ENCODE assay signal across 9 cellular contexts in the genomic region with DNA sequence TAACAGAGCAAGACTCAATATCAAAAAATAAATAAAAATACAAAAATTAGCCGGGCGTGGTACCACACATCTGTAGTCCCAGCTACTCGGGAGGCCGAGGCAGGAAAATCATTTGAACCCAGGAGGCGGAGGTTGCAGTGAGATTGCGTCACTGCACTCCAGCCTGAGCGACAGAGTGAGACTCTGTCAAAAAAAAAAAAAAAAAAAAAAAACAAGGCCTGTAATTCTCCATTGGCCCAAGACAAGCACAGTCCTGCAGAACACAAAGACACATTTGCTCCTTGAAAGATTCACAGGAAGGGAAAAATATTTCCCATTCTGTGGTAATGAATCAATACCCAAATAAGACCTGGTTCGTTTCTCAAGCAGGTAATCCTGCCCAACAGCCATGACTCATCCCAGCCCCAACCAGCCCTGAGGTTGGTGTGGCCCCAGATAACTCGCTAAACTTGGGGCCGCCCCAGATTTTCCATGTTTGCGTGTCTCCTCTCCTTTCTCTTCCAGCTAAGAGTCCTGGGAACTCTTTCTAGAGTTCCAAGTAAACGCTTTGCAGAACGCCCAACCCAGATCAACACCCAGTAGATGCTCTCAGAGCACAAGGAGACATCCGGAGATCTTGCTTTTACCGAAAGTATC. TPM values are rescaled to one million over a fixed set of nuclear protein-coding genes. Genes with fewer than 3 reads are reported as not detected.
DNase-seq lines count a peak whose midpoint lies in the region; ATAC-seq and TF ChIP-seq lines count a peak whose summit lies in the region.
"Had no signal": no experiment of that assay in that cellular context is flagged by ENCODE, and none has a peak within 500 bp of the region (broad histone marks: within the 10 kb centered on the region; RNA-seq: fewer than 3 reads in every experiment).

No MANE protein-coding gene starts in this region.

- DNase-seq in activated naive CD8-positive, alpha-beta T cell treated with anti-CD3 and anti-CD28 coated beads, Interleukin-2, amount 10 ng/mL, durations not matched to agents 7 days and 5 days, result no peak
- DNase-seq in activated naive CD8-positive, alpha-beta T cell treated with anti-CD3 and anti-CD28 coated beads for 36 hours, result no peak
- no peak for DNase-seq in activated naive CD8-positive, alpha-beta T cell treated with anti-CD3 and anti-CD28 coated beads, Interleukin-2, amount 50 U/mL, for 24 hours
- DNase-seq in left ventricle myocardium superior, result no peak
- DNase-seq in ureter (ENCODE audit: low spot score), result peak; percentile 73
- DNase-seq in GM20000 (ENCODE audit: low spot score), result no peak
- no peak for DNase-seq in RKO (ENCODE audit: low spot score)
- DNase-seq: activated CD4-positive, alpha-beta T cell treated with anti-CD3 and anti-CD28 coated beads, Interleukin-2, amount 10 ng/mL, durations not matched to agents 24 days and 14 days had no signal

- no peaks in the 10 kb centered on the region for H3K9me3 Mint-ChIP-seq in activated naive CD8-positive, alpha-beta T cell treated with anti-CD3 and anti-CD28 coated beads, Interleukin-2, amount 10 ng/mL, durations not matched to agents 7 days and 5 days
- no peaks in the 10 kb centered on the region for H3K9me3 Mint-ChIP-seq in activated naive CD8-positive, alpha-beta T cell treated with anti-CD3 and anti-CD28 coated beads for 36 hours
- H3K9me3 Mint-ChIP-seq in activated naive CD8-positive, alpha-beta T cell treated with anti-CD3 and anti-CD28 coated beads, Interleukin-2, amount 50 U/mL, for 24 hours, result no peaks in the 10 kb centered on the region
- H3K9me3 Mint-ChIP-seq: activated CD4-positive, alpha-beta T cell treated with anti-CD3 and anti-CD28 coated beads, Interleukin-2, amount 10 ng/mL, durations not matched to agents 24 days and 14 days had no signal

- H3K27ac Mint-ChIP-seq in activated naive CD8-positive, alpha-beta T cell treated with anti-CD3 and anti-CD28 coated beads, Interleukin-2, amount 10 ng/mL, durations not matched to agents 7 days and 5 days, result peak overlapping the region; percentile 40
- H3K27ac Mint-ChIP-seq in activated naive CD8-positive, alpha-beta T cell treated with anti-CD3 and anti-CD28 coated beads for 36 hours, result no peak overlapping the region
- no peak overlapping the region for H3K27ac Mint-ChIP-seq in activated naive CD8-positive, alpha-beta T cell treated with anti-CD3 and anti-CD28 coated beads, Interleukin-2, amount 50 U/mL, for 24 hours
- H3K27ac Mint-ChIP-seq: activated CD4-positive, alpha-beta T cell treated with anti-CD3 and anti-CD28 coated beads, Interleukin-2, amount 10 ng/mL, durations not matched to agents 24 days and 14 days had no signal

- H3K27me3 Mint-ChIP-seq in activated naive CD8-positive, alpha-beta T cell treated with anti-CD3 and anti-CD28 coated beads, Interleukin-2, amount 10 ng/mL, durations not matched to agents 7 days and 5 days, result peaks cover 2% of the 10 kb centered on the region
- H3K27me3 Mint-ChIP-seq in activated naive CD8-positive, alpha-beta T cell treated with anti-CD3 and anti-CD28 coated beads for 36 hours, result no peaks in the 10 kb centered on the region
- no peaks in the 10 kb centered on the region for H3K27me3 Mint-ChIP-seq in activated naive CD8-positive, alpha-beta T cell treated with anti-CD3 and anti-CD28 coated beads, Interleukin-2, amount 50 U/mL, for 24 hours
- H3K27me3 Mint-ChIP-seq: activated CD4-positive, alpha-beta T cell treated with anti-CD3 and anti-CD28 coated beads, Interleukin-2, amount 10 ng/mL, durations not matched to agents 24 days and 14 days had no signal

- ATAC-seq in activated naive CD8-positive, alpha-beta T cell treated with anti-CD3 and anti-CD28 coated beads, Interleukin-2, amount 10 ng/mL, durations not matched to agents 7 days and 5 days (ENCODE audit: low read depth), result no peak
- peak; percentile 44 for ATAC-seq in activated naive CD8-positive, alpha-beta T cell treated with anti-CD3 and anti-CD28 coated beads, Interleukin-2, amount 50 U/mL, for 24 hours
- ATAC-seq in left ventricle myocardium superior (peak; percentile 58), GM21723 (IDR thresholded peaks at IDR 0.05; ENCODE audit: unreplicated experiment) (no peak)

- no peak for TF ChIP-seq CTCF in GM20000 (IDR thresholded peaks at IDR 0.05; ENCODE audit: extremely low read depth, missing control alignments)

- H3K4me3 Mint-ChIP-seq in activated naive CD8-positive, alpha-beta T cell treated with anti-CD3 and anti-CD28 coated beads, Interleukin-2, amount 10 ng/mL, durations not matched to agents 7 days and 5 days, result no peak overlapping the region
- H3K4me3 Mint-ChIP-seq in activated naive CD8-positive, alpha-beta T cell treated with anti-CD3 and anti-CD28 coated beads for 36 hours, result no peak overlapping the region
- no peak overlapping the region for H3K4me3 Mint-ChIP-seq in activated naive CD8-positive, alpha-beta T cell treated with anti-CD3 and anti-CD28 coated beads, Interleukin-2, amount 50 U/mL, for 24 hours
- H3K4me3 Mint-ChIP-seq: activated CD4-positive, alpha-beta T cell treated with anti-CD3 and anti-CD28 coated beads, Interleukin-2, amount 10 ng/mL, durations not matched to agents 24 days and 14 days had no signal

- intact Hi-C loops in left ventricle myocardium superior (cut with micrococcal nuclease), result no loop called here

- peaks cover 27% of the 10 kb centered on the region for H3K4me1 Mint-ChIP-seq in activated naive CD8-positive, alpha-beta T cell treated with anti-CD3 and anti-CD28 coated beads, Interleukin-2, amount 10 ng/mL, durations not matched to agents 7 days and 5 days
- H3K4me1 Mint-ChIP-seq in activated naive CD8-positive, alpha-beta T cell treated with anti-CD3 and anti-CD28 coated beads for 36 hours, result peaks cover 37% of the 10 kb centered on the region
- H3K4me1 Mint-ChIP-seq in activated naive CD8-positive, alpha-beta T cell treated with anti-CD3 and anti-CD28 coated beads, Interleukin-2, amount 50 U/mL, for 24 hours, result peaks cover 50% of the 10 kb centered on the region

- POLR2A ChIA-PET in activated naive CD8-positive, alpha-beta T cell treated with anti-CD3 and anti-CD28 coated beads, Interleukin-2, amount 10 ng/mL, durations not matched to agents 7 days and 5 days (lab: Charles Lee), result no interaction called here

- H3K36me3 Mint-ChIP-seq in activated naive CD8-positive, alpha-beta T cell treated with anti-CD3 and anti-CD28 coated beads, Interleukin-2, amount 10 ng/mL, durations not matched to agents 7 days and 5 days, result no peaks in the 10 kb centered on the region
- peaks cover 2% of the 10 kb centered on the region for H3K36me3 Mint-ChIP-seq in activated naive CD8-positive, alpha-beta T cell treated with anti-CD3 and anti-CD28 coated beads for 36 hours
- H3K36me3 Mint-ChIP-seq in activated naive CD8-positive, alpha-beta T cell treated with anti-CD3 and anti-CD28 coated beads, Interleukin-2, amount 50 U/mL, for 24 hours (ENCODE audit: low read depth), result no peaks in the 10 kb centered on the region

RNA-seq across cellular contexts. Expression of gene SNN, which starts 40.3 kb away (rescaled TPM):
- total RNA-seq in activated naive CD8-positive, alpha-beta T cell treated with anti-CD3 and anti-CD28 coated beads, Interleukin-2, amount 10 ng/mL, durations not matched to agents 7 days and 5 days, result 10 to 100 TPM; 30.1 to 31.8 TPM
- total RNA-seq in activated naive CD8-positive, alpha-beta T cell treated with anti-CD3 and anti-CD28 coated beads for 36 hours, result 10 to 100 TPM; 10.3 to 11.2 TPM
- 22.4 TPM for total RNA-seq in left ventricle myocardium superior
- 23.6 TPM for total RNA-seq in ureter

RNA-seq across cellular contexts. Expression of gene LITAF, which starts 41.2 kb away (rescaled TPM):
- 100 to 1,000 TPM; 109 TPM for total RNA-seq in activated naive CD8-positive, alpha-beta T cell treated with anti-CD3 and anti-CD28 coated beads, Interleukin-2, amount 10 ng/mL, durations not matched to agents 7 days and 5 days
- total RNA-seq in activated naive CD8-positive, alpha-beta T cell treated with anti-CD3 and anti-CD28 coated beads for 36 hours, result 100 to 1,000 TPM; 127 to 130 TPM
- total RNA-seq in left ventricle myocardium superior, result 70.8 TPM
- 160 TPM for total RNA-seq in ureter

Comparison
In these comparisons a context has a peak if more than half of its experiments do, and no peak if none do; other contexts are left out.
1. ATAC-seq: peak in activated naive CD8-positive, alpha-beta T cell treated with anti-CD3 and anti-CD28 coated beads, Interleukin-2, amount 50 U/mL, for 24 hours (single experiment) and left ventricle myocardium superior (single experiment); none in activated naive CD8-positive, alpha-beta T cell treated with anti-CD3 and anti-CD28 coated beads, Interleukin-2, amount 10 ng/mL, durations not matched to agents 7 days and 5 days (single experiment) and GM21723 (single experiment).